In the genomic region with DNA sequence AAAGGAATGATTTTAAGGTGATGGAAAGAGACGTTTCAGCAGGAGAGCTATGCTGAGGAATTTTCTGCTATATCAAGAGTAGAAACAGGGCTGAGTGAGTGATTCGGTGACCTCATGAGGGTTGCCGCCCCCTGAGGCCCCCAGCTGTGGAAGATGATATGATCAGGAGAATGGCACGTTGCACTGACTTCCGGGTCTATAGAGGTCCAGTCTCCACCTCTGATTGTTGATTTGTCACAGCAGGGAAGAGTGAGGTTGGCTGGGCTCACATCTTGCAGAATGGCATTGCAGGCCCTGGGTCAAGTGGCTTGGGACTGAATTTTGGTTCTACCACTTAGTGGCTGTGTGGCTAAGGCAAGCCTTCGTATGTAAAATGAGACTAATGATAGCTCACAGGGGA, we compare ENCODE assay signal across 19 cellular contexts.
"Had no signal": no experiment of that assay in that cellular context is flagged by ENCODE, and none has a peak within 500 bp of the region (broad histone marks: within the 10 kb centered on the region; RNA-seq: fewer than 3 reads in every experiment).

No MANE protein-coding gene starts in this region.

- H3K27me3 ChIP-seq: adrenal gland, pancreas, sigmoid colon, upper lobe of right lung had no signal

- H3K36me3 ChIP-seq: adrenal gland, pancreas, sigmoid colon, spleen, upper lobe of right lung had no signal

- DNase-seq: activated B cell treated with CpG ODN at 0.5 μM for 24 hours; activated CD4-positive, alpha-beta memory T cell treated with anti-CD3 and anti-CD28 coated beads for 36 hours; activated CD4-positive, alpha-beta T cell treated with anti-CD3 and anti-CD28 coated beads for 4 hours; activated gamma-delta T cell treated with Interleukin-2 at 50 U/mL for 16 hours; activated T-cell treated with anti-CD3 and anti-CD28 coated beads for 4 hours; adrenal gland; dermis blood vessel endothelial cell; effector memory CD8-positive, alpha-beta T cell; foreskin keratinocyte; left ventricle myocardium superior; naive thymus-derived CD8-positive, alpha-beta T cell; pancreas; sigmoid colon; spleen; stimulated activated naive B cell treated with anti-CD40 and anti-IgM and Interleukin-4, amounts not matched to agents 10 μg/mL and 1 μg/mL and 100 μg/mL, for 72 hours; T-helper 2 cell; upper lobe of right lung had no signal

- H3K4me3 Mint-ChIP-seq: activated B cell treated with CpG ODN at 0.5 μM for 24 hours; activated CD4-positive, alpha-beta memory T cell treated with anti-CD3 and anti-CD28 coated beads for 36 hours; activated T-helper 1 cell treated with anti-CD3 and anti-CD28 coated beads, Interleukin-12 subunit alpha, Interleukin-12 subunit beta, Interleukin-2, Interleukin-4 antibody, amounts not matched to agents 30 ng/mL and 10 ng/mL and 1 ng/mL, durations not matched to agents 14 hours and 24 hours and 36 hours; effector memory CD8-positive, alpha-beta T cell; naive thymus-derived CD8-positive, alpha-beta T cell; stimulated activated naive B cell treated with anti-CD40 and anti-IgM and Interleukin-4, amounts not matched to agents 10 μg/mL and 1 μg/mL and 100 μg/mL, for 72 hours had no signal

- H3K4me3 ChIP-seq: adrenal gland, pancreas, sigmoid colon, spleen, upper lobe of right lung had no signal

- H3K27ac Mint-ChIP-seq: activated B cell treated with CpG ODN at 0.5 μM for 24 hours; activated CD4-positive, alpha-beta memory T cell treated with anti-CD3 and anti-CD28 coated beads for 36 hours; activated naive CD4-positive, alpha-beta T cell treated with anti-CD3 and anti-CD28 coated beads, Interleukin-2, amount 50 U/mL, for 72 hours; activated T-helper 1 cell treated with anti-CD3 and anti-CD28 coated beads, Interleukin-12 subunit alpha, Interleukin-12 subunit beta, Interleukin-2, Interleukin-4 antibody, amounts not matched to agents 30 ng/mL and 10 ng/mL and 1 ng/mL, durations not matched to agents 14 hours and 24 hours and 36 hours; effector memory CD8-positive, alpha-beta T cell; naive thymus-derived CD8-positive, alpha-beta T cell; stimulated activated naive B cell treated with anti-CD40 and anti-IgM and Interleukin-4, amounts not matched to agents 10 μg/mL and 1 μg/mL and 100 μg/mL, for 72 hours had no signal

- H3K9me3 ChIP-seq: adrenal gland, pancreas, sigmoid colon, spleen, upper lobe of right lung had no signal

- ATAC-seq: activated naive CD4-positive, alpha-beta T cell treated with anti-CD3 and anti-CD28 coated beads, Interleukin-2, amount 50 U/mL, for 72 hours; effector memory CD8-positive, alpha-beta T cell; foreskin keratinocyte; naive thymus-derived CD8-positive, alpha-beta T cell; pancreas; stimulated activated naive B cell treated with anti-CD40 and anti-IgM and Interleukin-4, amounts not matched to agents 10 μg/mL and 1 μg/mL and 100 μg/mL, for 72 hours; upper lobe of right lung had no signal

- H3K4me1 ChIP-seq: adrenal gland, foreskin keratinocyte, pancreas, sigmoid colon, spleen, upper lobe of right lung had no signal

- H3K9me3 Mint-ChIP-seq: activated B cell treated with CpG ODN at 0.5 μM for 24 hours; activated CD4-positive, alpha-beta memory T cell treated with anti-CD3 and anti-CD28 coated beads for 36 hours; activated T-helper 1 cell treated with anti-CD3 and anti-CD28 coated beads, Interleukin-12 subunit alpha, Interleukin-12 subunit beta, Interleukin-2, Interleukin-4 antibody, amounts not matched to agents 30 ng/mL and 10 ng/mL and 1 ng/mL, durations not matched to agents 14 hours and 24 hours and 36 hours; effector memory CD8-positive, alpha-beta T cell; naive thymus-derived CD8-positive, alpha-beta T cell had no signal

- H3K4me1 Mint-ChIP-seq: activated B cell treated with CpG ODN at 0.5 μM for 24 hours; stimulated activated naive B cell treated with anti-CD40 and anti-IgM and Interleukin-4, amounts not matched to agents 10 μg/mL and 1 μg/mL and 100 μg/mL, for 72 hours had no signal

- H3K27ac ChIP-seq: adrenal gland, foreskin keratinocyte, pancreas, sigmoid colon, spleen, upper lobe of right lung had no signal

- H3K36me3 Mint-ChIP-seq: activated CD4-positive, alpha-beta memory T cell treated with anti-CD3 and anti-CD28 coated beads for 36 hours; activated naive CD4-positive, alpha-beta T cell treated with anti-CD3 and anti-CD28 coated beads, Interleukin-2, amount 50 U/mL, for 72 hours; naive thymus-derived CD8-positive, alpha-beta T cell; stimulated activated naive B cell treated with anti-CD40 and anti-IgM and Interleukin-4, amounts not matched to agents 10 μg/mL and 1 μg/mL and 100 μg/mL, for 72 hours had no signal
